ENCODE assay signal across 24 cellular contexts in the genomic region with DNA sequence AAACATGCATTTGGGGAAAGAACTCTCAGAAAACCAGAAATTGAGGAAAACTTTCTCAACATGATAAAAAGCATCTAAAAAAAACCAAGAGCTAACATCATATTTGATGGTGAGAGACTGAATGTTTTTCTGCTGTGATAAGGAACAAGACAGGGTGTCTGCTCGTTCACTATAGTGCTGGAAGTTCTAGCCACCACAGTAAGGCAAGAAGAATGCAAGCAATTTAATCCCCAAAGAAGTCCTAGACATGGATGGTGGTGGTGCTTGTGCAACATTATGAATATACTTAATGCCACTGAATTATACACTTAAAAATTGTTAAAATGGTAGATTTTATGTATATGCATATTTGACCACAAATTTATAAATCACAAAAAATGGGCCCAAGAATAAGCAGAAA.
"Had no signal": no experiment of that assay in that cellular context is flagged by ENCODE, and none has a peak within 500 bp of the region (broad histone marks: within the 10 kb centered on the region; RNA-seq: fewer than 3 reads in every experiment).

No MANE protein-coding gene starts in this region.

- H3K4me3 Mint-ChIP-seq: activated CD4-positive, alpha-beta T cell treated with anti-CD3 and anti-CD28 coated beads for 36 hours; activated CD8-positive, alpha-beta T cell treated with anti-CD3 and anti-CD28 coated beads, Interleukin-2, amount 10 ng/mL, durations not matched to agents 7 days and 5 days; activated T-cell treated with anti-CD3 and anti-CD28 coated beads, Interleukin-2, amount 50 U/mL, for 72 hours; immature natural killer cell; natural killer cell treated with Interleukin-12 subunit alpha and Interleukin-12 subunit beta and Interleukin-15 and Interleukin-18, amount 100 ng/mL, for 72 hours; stimulated activated effector memory CD8-positive, alpha-beta T cell treated with anti-CD3 and anti-CD28 coated beads, Interleukin-12 subunit alpha, Interleukin-12 subunit beta, amount 100 ng/mL, for 72 hours; stimulated activated naive CD8-positive, alpha-beta T cell treated with anti-CD3 and anti-CD28 coated beads, Interleukin-15, Interleukin-2, amounts not matched to agents 100 ng/mL and 50 ng/mL, for 24 hours had no signal

- ATAC-seq: activated CD4-positive, alpha-beta T cell treated with anti-CD3 and anti-CD28 coated beads for 36 hours; activated CD8-positive, alpha-beta T cell treated with anti-CD3 and anti-CD28 coated beads, Interleukin-2, amount 10 ng/mL, durations not matched to agents 7 days and 5 days; activated naive CD4-positive, alpha-beta T cell treated with anti-CD3 and anti-CD28 coated beads, Interleukin-2, amount 50 U/mL, for 72 hours; activated T-cell treated with anti-CD3 and anti-CD28 coated beads, Interleukin-2, amount 50 U/mL, for 72 hours; gastroesophageal sphincter; natural killer cell treated with Interleukin-12 subunit alpha and Interleukin-12 subunit beta and Interleukin-15 and Interleukin-18, amount 100 ng/mL, for 72 hours; right lobe of liver; stimulated activated effector memory CD8-positive, alpha-beta T cell treated with anti-CD3 and anti-CD28 coated beads, Interleukin-12 subunit alpha, Interleukin-12 subunit beta, amount 100 ng/mL, for 72 hours; upper lobe of right lung had no signal

- H3K27ac Mint-ChIP-seq: activated CD4-positive, alpha-beta T cell treated with anti-CD3 and anti-CD28 coated beads for 36 hours; activated CD8-positive, alpha-beta T cell treated with anti-CD3 and anti-CD28 coated beads, Interleukin-2, amount 10 ng/mL, durations not matched to agents 7 days and 5 days; activated naive CD4-positive, alpha-beta T cell treated with anti-CD3 and anti-CD28 coated beads, Interleukin-2, amount 50 U/mL, for 72 hours; activated T-cell treated with anti-CD3 and anti-CD28 coated beads, Interleukin-2, amount 50 U/mL, for 72 hours; immature natural killer cell; natural killer cell treated with Interleukin-12 subunit alpha and Interleukin-12 subunit beta and Interleukin-15 and Interleukin-18, amount 100 ng/mL, for 72 hours; stimulated activated effector memory CD8-positive, alpha-beta T cell treated with anti-CD3 and anti-CD28 coated beads, Interleukin-12 subunit alpha, Interleukin-12 subunit beta, amount 100 ng/mL, for 72 hours; stimulated activated naive CD8-positive, alpha-beta T cell treated with anti-CD3 and anti-CD28 coated beads, Interleukin-15, Interleukin-2, amounts not matched to agents 100 ng/mL and 50 ng/mL, for 24 hours had no signal

- H3K9me3 Mint-ChIP-seq: activated naive CD4-positive, alpha-beta T cell treated with anti-CD3 and anti-CD28 coated beads, Interleukin-2, amount 50 U/mL, for 72 hours; activated T-cell treated with anti-CD3 and anti-CD28 coated beads, Interleukin-2, amount 50 U/mL, for 72 hours; immature natural killer cell; natural killer cell treated with Interleukin-12 subunit alpha and Interleukin-12 subunit beta and Interleukin-15 and Interleukin-18, amount 100 ng/mL, for 72 hours; stimulated activated effector memory CD8-positive, alpha-beta T cell treated with anti-CD3 and anti-CD28 coated beads, Interleukin-12 subunit alpha, Interleukin-12 subunit beta, amount 100 ng/mL, for 72 hours; stimulated activated naive CD8-positive, alpha-beta T cell treated with anti-CD3 and anti-CD28 coated beads, Interleukin-15, Interleukin-2, amounts not matched to agents 100 ng/mL and 50 ng/mL, for 24 hours had no signal

- H3K4me3 ChIP-seq: esophagus muscularis mucosa, gastroesophageal sphincter, right lobe of liver, skin epidermis, upper lobe of right lung had no signal

- H3K27me3 Mint-ChIP-seq: activated CD4-positive, alpha-beta T cell treated with anti-CD3 and anti-CD28 coated beads for 36 hours; stimulated activated naive CD8-positive, alpha-beta T cell treated with anti-CD3 and anti-CD28 coated beads, Interleukin-15, Interleukin-2, amounts not matched to agents 100 ng/mL and 50 ng/mL, for 24 hours had no signal

- H3K4me1 Mint-ChIP-seq: activated CD4-positive, alpha-beta T cell treated with anti-CD3 and anti-CD28 coated beads for 36 hours; immature natural killer cell; stimulated activated effector memory CD8-positive, alpha-beta T cell treated with anti-CD3 and anti-CD28 coated beads, Interleukin-12 subunit alpha, Interleukin-12 subunit beta, amount 100 ng/mL, for 72 hours had no signal

- H3K27me3 ChIP-seq: esophagus muscularis mucosa, gastroesophageal sphincter, right lobe of liver, upper lobe of right lung had no signal

- H3K27ac ChIP-seq: esophagus muscularis mucosa, gastroesophageal sphincter, right lobe of liver, skin epidermis, upper lobe of right lung had no signal

- H3K9me3 ChIP-seq: esophagus muscularis mucosa, gastroesophageal sphincter, right lobe of liver, upper lobe of right lung had no signal

- DNase-seq: activated CD4-positive, alpha-beta T cell treated with anti-CD3 and anti-CD28 coated beads for 36 hours; activated CD4-positive, CD25-positive, alpha-beta regulatory T cell; activated CD8-positive, alpha-beta T cell treated with anti-CD3 and anti-CD28 coated beads, Interleukin-2, amount 10 ng/mL, durations not matched to agents 7 days and 5 days; activated naive CD4-positive, alpha-beta T cell; activated T-cell treated with anti-CD3 and anti-CD28 coated beads for 4 hours; activated T-cell treated with anti-CD3 and anti-CD28 coated beads, Interleukin-2, amount 50 U/mL, for 72 hours; aorta; caudate nucleus; dermis blood vessel endothelial cell; effector CD4-positive, alpha-beta T cell; head of caudate nucleus; hippocampal formation; immature natural killer cell; mesenchymal stem cell; right lobe of liver; stimulated activated CD4-positive, alpha-beta T cell treated with anti-CD3 and anti-CD28 coated beads, Interleukin-4, amount 100 ng/mL, for 24 hours; upper lobe of right lung had no signal

- H3K36me3 ChIP-seq: esophagus muscularis mucosa, gastroesophageal sphincter, right lobe of liver, upper lobe of right lung had no signal

- H3K4me1 ChIP-seq: esophagus muscularis mucosa, gastroesophageal sphincter, right lobe of liver, upper lobe of right lung had no signal

- H3K36me3 Mint-ChIP-seq: activated naive CD4-positive, alpha-beta T cell treated with anti-CD3 and anti-CD28 coated beads, Interleukin-2, amount 50 U/mL, for 72 hours; natural killer cell treated with Interleukin-12 subunit alpha and Interleukin-12 subunit beta and Interleukin-15 and Interleukin-18, amount 100 ng/mL, for 72 hours; stimulated activated effector memory CD8-positive, alpha-beta T cell treated with anti-CD3 and anti-CD28 coated beads, Interleukin-12 subunit alpha, Interleukin-12 subunit beta, amount 100 ng/mL, for 72 hours had no signal
